ENCODE assay signal across 25 cellular contexts in genomic region chr1:18446751-18447150, GRCh38. TPM values are rescaled to one million over a fixed set of nuclear protein-coding genes. Genes with fewer than 3 reads are reported as not detected.
"Had no signal": no experiment of that assay in that cellular context is flagged by ENCODE, and none has a peak within 500 bp of the region (broad histone marks: within the 10 kb centered on the region; RNA-seq: fewer than 3 reads in every experiment).

No MANE protein-coding gene starts in this region.

- ATAC-seq: foreskin keratinocyte; gastroesophageal sphincter; heart left ventricle; left lobe of liver; mucosa of descending colon; stimulated activated effector memory CD8-positive, alpha-beta T cell treated with anti-CD3 and anti-CD28 coated beads, Interleukin-12 subunit alpha, Interleukin-12 subunit beta, amount 100 ng/mL, for 72 hours had no signal

- DNase-seq: dermis blood vessel endothelial cell; effector memory CD4-positive, alpha-beta T cell; foreskin keratinocyte; heart left ventricle; kidney; mucosa of descending colon; naive B cell; nucleus accumbens; sigmoid colon; stimulated activated CD4-positive, alpha-beta T cell treated with anti-CD3 and anti-CD28 coated beads, Interleukin-2, amount 100 ng/mL, for 24 hours; stimulated activated CD4-positive, alpha-beta T cell treated with anti-CD3 and anti-CD28 coated beads, Interleukin-4, amount 100 ng/mL, for 24 hours; stimulated activated naive CD4-positive, alpha-beta T cell treated with Interleukin-2 at 50 U/mL for 16 hours; stomach; thyroid gland; trophoblast cell had no signal

RNA-seq across cellular contexts. Expression of gene KLHDC7A, which starts 34.0 kb away (rescaled TPM):
- total RNA-seq: endothelial cell of umbilical vein, esophagus muscularis mucosa, fibroblast of lung, foreskin keratinocyte, neural crest cell, osteocyte, skeletal muscle tissue, temporal lobe had no signal
